In the genomic region with DNA sequence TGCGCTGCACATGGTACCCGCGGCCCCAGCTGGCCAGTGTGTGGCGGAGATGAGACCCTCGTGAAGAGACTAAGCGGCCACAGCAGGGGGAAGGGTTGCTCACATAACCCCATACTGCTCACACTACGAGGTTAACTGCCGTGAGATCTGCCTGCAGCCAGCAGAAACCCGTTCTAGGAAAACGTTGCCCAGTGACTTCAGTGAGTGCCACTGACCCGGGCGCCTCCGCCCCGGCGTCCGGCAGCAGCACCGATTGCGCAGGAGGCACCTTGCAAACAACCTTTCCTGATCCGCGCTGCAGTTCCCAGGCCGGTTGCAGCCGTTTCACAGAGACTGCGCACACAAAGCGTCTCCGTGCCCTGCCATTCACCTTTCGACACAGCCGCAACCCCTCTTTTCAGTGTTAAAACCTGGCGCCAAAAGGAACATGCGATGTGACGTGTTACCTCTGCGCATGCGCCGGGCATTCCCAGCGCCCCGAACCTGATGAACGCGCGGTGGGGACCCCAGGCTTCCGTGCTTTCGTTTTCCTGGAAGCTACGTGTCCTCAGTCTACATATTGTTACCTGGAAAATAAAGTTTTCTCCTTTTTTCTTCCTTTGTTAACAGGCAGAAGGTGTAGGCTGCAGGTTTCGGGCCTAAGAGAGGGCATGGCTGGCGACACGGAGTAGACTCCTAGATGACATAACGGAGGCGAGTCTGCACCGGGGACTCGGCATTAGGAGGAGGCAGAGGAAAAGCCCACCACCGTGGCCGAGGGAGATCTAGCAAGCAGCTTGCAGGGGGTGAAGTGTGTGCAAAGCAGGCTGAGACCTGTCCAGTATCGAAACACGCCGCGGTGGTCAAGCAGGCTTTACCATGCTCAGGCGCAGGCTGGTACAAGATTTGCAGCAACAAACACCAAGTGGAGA, we compare ENCODE assay signal across 1 cellular context.
TF ChIP-seq lines count a peak whose summit lies in the region.

No MANE protein-coding gene starts in this region.

TF ChIP-seq in HepG2, 621 proteins besides CTCF, POLR2A, EP300 and RAD21 (continued from another document and continues in another):
- TF ChIP-seq ZNF280D (CRISPR knock-in tag; IDR thresholded peaks at IDR 0.05) (no peak), U2AF1 (optimal IDR thresholded peaks at IDR 0.05; ENCODE audit: low read depth, low read length) (no peak), SATB2 (CRISPR knock-in tag; IDR thresholded peaks at IDR 0.05) (0 out of 2 replicates have a peak, but pooled peaks have one; percentile 51), THAP11 (CRISPR knock-in tag; IDR thresholded peaks at IDR 0.05) (peak; percentile 30; the same call in 1 of the 2 replicates), ZNF354B (CRISPR knock-in tag; IDR thresholded peaks at IDR 0.05) (no peak), HINFP (CRISPR knock-in tag; IDR thresholded peaks at IDR 0.05; ENCODE audit: low read depth) (0 out of 2 replicates have a peak, but pooled peaks have one; percentile 25), RELA (CRISPR knock-in tag; IDR thresholded peaks at IDR 0.05) (0 out of 2 replicates have a peak, but pooled peaks have one; percentile 29), ISX (CRISPR knock-in tag; conservative IDR thresholded peaks at IDR 0.05) (0 out of 2 replicates have a peak, but pooled peaks have one; percentile 47), ATAD3A (CRISPR knock-in tag; IDR thresholded peaks at IDR 0.05) (no peak), ARID2 (CRISPR knock-in tag; IDR thresholded peaks at IDR 0.05; ENCODE audit: borderline replicate concordance) (no peak), MIXL1 (CRISPR knock-in tag; IDR thresholded peaks at IDR 0.05) (0 out of 2 replicates have a peak, but pooled peaks have one; percentile 9), ZSCAN9 (CRISPR knock-in tag; IDR thresholded peaks at IDR 0.05; ENCODE audit: borderline replicate concordance) (no peak), ZNF567 (CRISPR knock-in tag; IDR thresholded peaks at IDR 0.05; ENCODE audit: borderline replicate concordance) (0 out of 2 replicates have a peak, but pooled peaks have one; percentile 65), KMT2B (CRISPR knock-in tag; IDR thresholded peaks at IDR 0.05) (peak; percentile 88), ZNF598 (CRISPR knock-in tag; IDR thresholded peaks at IDR 0.05; ENCODE audit: borderline replicate concordance) (peak; percentile 64; the same call in 1 of the 2 replicates), TBP (CRISPR knock-in tag; IDR thresholded peaks at IDR 0.05) (no peak), NBN (conservative IDR thresholded peaks at IDR 0.05) (no peak), YEATS2 (CRISPR knock-in tag; IDR thresholded peaks at IDR 0.05; ENCODE audit: borderline replicate concordance) (0 out of 2 replicates have a peak, but pooled peaks have one; percentile 39), ZNF441 (CRISPR knock-in tag; IDR thresholded peaks at IDR 0.05; ENCODE audit: borderline replicate concordance) (peak; percentile 72; the same call in 1 of the 2 replicates), HHEX (CRISPR knock-in tag; IDR thresholded peaks at IDR 0.05) (no peak), ZNF510 (CRISPR knock-in tag; IDR thresholded peaks at IDR 0.05; ENCODE audit: low read depth) (no peak), ZNF3 (CRISPR knock-in tag; IDR thresholded peaks at IDR 0.05) (no peak)
- TF ChIP-seq, protein P1, sequence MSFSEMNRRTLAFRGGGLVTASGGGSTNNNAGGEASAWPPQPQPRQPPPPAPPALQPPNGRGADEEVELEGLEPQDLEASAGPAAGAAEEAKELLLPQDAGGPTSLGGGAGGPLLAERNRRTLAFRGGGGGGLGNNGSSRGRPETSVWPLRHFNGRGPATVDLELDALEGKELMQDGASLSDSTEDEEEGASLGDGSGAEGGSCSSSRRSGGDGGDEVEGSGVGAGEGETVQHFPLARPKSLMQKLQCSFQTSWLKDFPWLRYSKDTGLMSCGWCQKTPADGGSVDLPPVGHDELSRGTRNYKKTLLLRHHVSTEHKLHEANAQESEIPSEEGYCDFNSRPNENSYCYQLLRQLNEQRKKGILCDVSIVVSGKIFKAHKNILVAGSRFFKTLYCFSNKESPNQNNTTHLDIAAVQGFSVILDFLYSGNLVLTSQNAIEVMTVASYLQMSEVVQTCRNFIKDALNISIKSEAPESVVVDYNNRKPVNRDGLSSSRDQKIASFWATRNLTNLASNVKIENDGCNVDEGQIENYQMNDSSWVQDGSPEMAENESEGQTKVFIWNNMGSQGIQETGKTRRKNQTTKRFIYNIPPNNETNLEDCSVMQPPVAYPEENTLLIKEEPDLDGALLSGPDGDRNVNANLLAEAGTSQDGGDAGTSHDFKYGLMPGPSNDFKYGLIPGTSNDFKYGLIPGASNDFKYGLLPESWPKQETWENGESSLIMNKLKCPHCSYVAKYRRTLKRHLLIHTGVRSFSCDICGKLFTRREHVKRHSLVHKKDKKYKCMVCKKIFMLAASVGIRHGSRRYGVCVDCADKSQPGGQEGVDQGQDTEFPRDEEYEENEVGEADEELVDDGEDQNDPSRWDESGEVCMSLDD (CRISPR knock-in tag; IDR thresholded peaks at IDR 0.05; ENCODE audit: borderline replicate concordance) = peak; percentile 94; the same call in 1 of the 2 replicates
- TF ChIP-seq, protein P2, sequence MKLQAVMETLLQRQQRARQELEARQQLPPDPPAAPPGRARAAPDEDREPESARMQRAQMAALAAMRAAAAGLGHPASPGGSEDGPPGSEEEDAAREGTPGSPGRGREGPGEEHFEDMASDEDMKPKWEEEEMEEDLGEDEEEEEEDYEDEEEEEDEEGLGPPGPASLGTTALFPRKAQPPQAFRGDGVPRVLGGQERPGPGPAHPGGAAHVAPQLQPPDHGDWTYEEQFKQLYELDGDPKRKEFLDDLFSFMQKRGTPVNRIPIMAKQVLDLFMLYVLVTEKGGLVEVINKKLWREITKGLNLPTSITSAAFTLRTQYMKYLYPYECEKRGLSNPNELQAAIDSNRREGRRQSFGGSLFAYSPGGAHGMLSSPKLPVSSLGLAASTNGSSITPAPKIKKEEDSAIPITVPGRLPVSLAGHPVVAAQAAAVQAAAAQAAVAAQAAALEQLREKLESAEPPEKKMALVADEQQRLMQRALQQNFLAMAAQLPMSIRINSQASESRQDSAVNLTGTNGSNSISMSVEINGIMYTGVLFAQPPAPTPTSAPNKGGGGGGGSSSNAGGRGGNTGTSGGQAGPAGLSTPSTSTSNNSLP (IDR thresholded peaks at IDR 0.05; ENCODE audit: low read depth, low read length) = no peak
- TF ChIP-seq, protein P3, sequence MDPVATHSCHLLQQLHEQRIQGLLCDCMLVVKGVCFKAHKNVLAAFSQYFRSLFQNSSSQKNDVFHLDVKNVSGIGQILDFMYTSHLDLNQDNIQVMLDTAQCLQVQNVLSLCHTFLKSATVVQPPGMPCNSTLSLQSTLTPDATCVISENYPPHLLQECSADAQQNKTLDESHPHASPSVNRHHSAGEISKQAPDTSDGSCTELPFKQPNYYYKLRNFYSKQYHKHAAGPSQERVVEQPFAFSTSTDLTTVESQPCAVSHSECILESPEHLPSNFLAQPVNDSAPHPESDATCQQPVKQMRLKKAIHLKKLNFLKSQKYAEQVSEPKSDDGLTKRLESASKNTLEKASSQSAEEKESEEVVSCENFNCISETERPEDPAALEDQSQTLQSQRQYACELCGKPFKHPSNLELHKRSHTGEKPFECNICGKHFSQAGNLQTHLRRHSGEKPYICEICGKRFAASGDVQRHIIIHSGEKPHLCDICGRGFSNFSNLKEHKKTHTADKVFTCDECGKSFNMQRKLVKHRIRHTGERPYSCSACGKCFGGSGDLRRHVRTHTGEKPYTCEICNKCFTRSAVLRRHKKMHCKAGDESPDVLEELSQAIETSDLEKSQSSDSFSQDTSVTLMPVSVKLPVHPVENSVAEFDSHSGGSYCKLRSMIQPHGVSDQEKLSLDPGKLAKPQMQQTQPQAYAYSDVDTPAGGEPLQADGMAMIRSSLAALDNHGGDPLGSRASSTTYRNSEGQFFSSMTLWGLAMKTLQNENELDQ (CRISPR knock-in tag; IDR thresholded peaks at IDR 0.05; ENCODE audit: borderline replicate concordance) = no peak
- TF ChIP-seq, protein P4, sequence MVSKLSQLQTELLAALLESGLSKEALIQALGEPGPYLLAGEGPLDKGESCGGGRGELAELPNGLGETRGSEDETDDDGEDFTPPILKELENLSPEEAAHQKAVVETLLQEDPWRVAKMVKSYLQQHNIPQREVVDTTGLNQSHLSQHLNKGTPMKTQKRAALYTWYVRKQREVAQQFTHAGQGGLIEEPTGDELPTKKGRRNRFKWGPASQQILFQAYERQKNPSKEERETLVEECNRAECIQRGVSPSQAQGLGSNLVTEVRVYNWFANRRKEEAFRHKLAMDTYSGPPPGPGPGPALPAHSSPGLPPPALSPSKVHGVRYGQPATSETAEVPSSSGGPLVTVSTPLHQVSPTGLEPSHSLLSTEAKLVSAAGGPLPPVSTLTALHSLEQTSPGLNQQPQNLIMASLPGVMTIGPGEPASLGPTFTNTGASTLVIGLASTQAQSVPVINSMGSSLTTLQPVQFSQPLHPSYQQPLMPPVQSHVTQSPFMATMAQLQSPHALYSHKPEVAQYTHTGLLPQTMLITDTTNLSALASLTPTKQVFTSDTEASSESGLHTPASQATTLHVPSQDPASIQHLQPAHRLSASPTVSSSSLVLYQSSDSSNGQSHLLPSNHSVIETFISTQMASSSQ (IDR thresholded peaks at IDR 0.05; ENCODE audit: low read depth) = no peak
- TF ChIP-seq, protein P4 (CRISPR knock-in tag; IDR thresholded peaks at IDR 0.05; ENCODE audit: borderline replicate concordance) = 0 out of 2 replicates have a peak, but pooled peaks have one; percentile 41
- TF ChIP-seq, protein P5, sequence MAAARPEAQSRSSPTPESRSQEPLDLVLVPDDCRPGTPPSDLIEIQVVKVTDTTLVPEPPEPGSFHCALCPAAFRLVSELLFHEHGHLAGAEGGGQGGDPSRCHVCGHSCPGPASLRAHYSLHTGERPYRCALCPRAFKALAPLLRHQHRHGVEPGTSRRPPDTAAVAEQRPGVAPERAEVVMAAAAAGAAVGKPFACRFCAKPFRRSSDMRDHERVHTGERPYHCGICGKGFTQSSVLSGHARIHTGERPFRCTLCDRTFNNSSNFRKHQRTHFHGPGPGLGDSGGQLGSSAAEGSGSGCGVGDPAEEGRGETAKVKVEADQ (CRISPR knock-in tag; IDR thresholded peaks at IDR 0.05; ENCODE audit: borderline replicate concordance) = peak; percentile 81; the same call in 1 of the 2 replicates
- TF ChIP-seq, protein P6, sequence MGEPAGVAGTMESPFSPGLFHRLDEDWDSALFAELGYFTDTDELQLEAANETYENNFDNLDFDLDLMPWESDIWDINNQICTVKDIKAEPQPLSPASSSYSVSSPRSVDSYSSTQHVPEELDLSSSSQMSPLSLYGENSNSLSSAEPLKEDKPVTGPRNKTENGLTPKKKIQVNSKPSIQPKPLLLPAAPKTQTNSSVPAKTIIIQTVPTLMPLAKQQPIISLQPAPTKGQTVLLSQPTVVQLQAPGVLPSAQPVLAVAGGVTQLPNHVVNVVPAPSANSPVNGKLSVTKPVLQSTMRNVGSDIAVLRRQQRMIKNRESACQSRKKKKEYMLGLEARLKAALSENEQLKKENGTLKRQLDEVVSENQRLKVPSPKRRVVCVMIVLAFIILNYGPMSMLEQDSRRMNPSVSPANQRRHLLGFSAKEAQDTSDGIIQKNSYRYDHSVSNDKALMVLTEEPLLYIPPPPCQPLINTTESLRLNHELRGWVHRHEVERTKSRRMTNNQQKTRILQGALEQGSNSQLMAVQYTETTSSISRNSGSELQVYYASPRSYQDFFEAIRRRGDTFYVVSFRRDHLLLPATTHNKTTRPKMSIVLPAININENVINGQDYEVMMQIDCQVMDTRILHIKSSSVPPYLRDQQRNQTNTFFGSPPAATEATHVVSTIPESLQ (CRISPR knock-in tag; conservative IDR thresholded peaks at IDR 0.05) = peak; percentile 83; the same call in 1 of the 2 replicates
